ENCODE assay signal across 22 cellular contexts in genomic region chr13:86946734-86947133, GRCh38.
DNase-seq lines count a peak whose midpoint lies in the region; ATAC-seq and TF ChIP-seq lines count a peak whose summit lies in the region.
"Had no signal": no experiment of that assay in that cellular context is flagged by ENCODE, and none has a peak within 500 bp of the region (broad histone marks: within the 10 kb centered on the region; RNA-seq: fewer than 3 reads in every experiment).

No MANE protein-coding gene starts in this region.

- H3K36me3 ChIP-seq in naive thymus-derived CD4-positive, alpha-beta T cell (ENCODE audit: control insufficient read depth in 2 of 3, insufficient read depth in 3 of 3, low read length in 3 of 3): no peaks in the 10 kb centered on the region
- H3K36me3 ChIP-seq: colonic mucosa, ovary had no signal

- H3K4me1 Mint-ChIP-seq in activated CD4-positive, alpha-beta T cell treated with anti-CD3 and anti-CD28 coated beads for 36 hours: no peaks in the 10 kb centered on the region
- no peaks in the 10 kb centered on the region for H3K4me1 Mint-ChIP-seq in naive thymus-derived CD4-positive, alpha-beta T cell
- H3K4me1 Mint-ChIP-seq: activated naive CD8-positive, alpha-beta T cell treated with anti-CD3 and anti-CD28 coated beads, Interleukin-2, amount 10 ng/mL, durations not matched to agents 7 days and 5 days; activated T-helper 17 cell treated with anti-CD3 and anti-CD28 coated beads, Interleukin-2, amount 50 U/mL, for 72 hours; memory B cell; naive thymus-derived CD8-positive, alpha-beta T cell; stimulated activated naive CD8-positive, alpha-beta T cell treated with anti-CD3 and anti-CD28 coated beads, Interleukin-15, amount 100 ng/mL, for 72 hours had no signal

- ATAC-seq in activated CD4-positive, alpha-beta T cell treated with anti-CD3 and anti-CD28 coated beads for 36 hours: peak; percentile 60
- ATAC-seq in foreskin keratinocyte (no peak), sciatic nerve (no peak)
- ATAC-seq in naive thymus-derived CD4-positive, alpha-beta T cell: no peak
- ATAC-seq: A549; activated T-helper 17 cell treated with anti-CD3 and anti-CD28 coated beads, Interleukin-2, amount 50 U/mL, for 72 hours; naive thymus-derived CD8-positive, alpha-beta T cell; stimulated activated naive CD8-positive, alpha-beta T cell treated with anti-CD3 and anti-CD28 coated beads, Interleukin-15, amount 100 ng/mL, for 72 hours had no signal

- intact Hi-C loops in activated CD4-positive, alpha-beta T cell treated with anti-CD3 and anti-CD28 coated beads for 36 hours (cut with DNase I, micrococcal nuclease): no loop called here
- intact Hi-C loops in naive thymus-derived CD4-positive, alpha-beta T cell (cut with micrococcal nuclease): no loop called here
- intact Hi-C loops in sciatic nerve (cut with DNase I): no loop called here

- H3K9me3 ChIP-seq in naive thymus-derived CD4-positive, alpha-beta T cell (ENCODE audit: control insufficient read depth in 2 of 3, low read length in 3 of 3): no peaks in the 10 kb centered on the region
- H3K9me3 ChIP-seq: A549, colonic mucosa, ovary had no signal

- no peaks in the 10 kb centered on the region for H3K27me3 Mint-ChIP-seq in activated CD4-positive, alpha-beta T cell treated with anti-CD3 and anti-CD28 coated beads for 36 hours
- H3K27me3 Mint-ChIP-seq in naive thymus-derived CD4-positive, alpha-beta T cell: no peaks in the 10 kb centered on the region
- H3K27me3 Mint-ChIP-seq: activated naive CD8-positive, alpha-beta T cell treated with anti-CD3 and anti-CD28 coated beads, Interleukin-2, amount 10 ng/mL, durations not matched to agents 7 days and 5 days; activated T-helper 17 cell treated with anti-CD3 and anti-CD28 coated beads, Interleukin-2, amount 50 U/mL, for 72 hours; memory B cell; naive thymus-derived CD8-positive, alpha-beta T cell; stimulated activated naive CD8-positive, alpha-beta T cell treated with anti-CD3 and anti-CD28 coated beads, Interleukin-15, amount 100 ng/mL, for 72 hours had no signal

- CTCF ChIA-PET in activated CD4-positive, alpha-beta T cell treated with anti-CD3 and anti-CD28 coated beads for 36 hours (lab: Charles Lee): no interaction called here
- CTCF ChIA-PET in naive thymus-derived CD4-positive, alpha-beta T cell (lab: Charles Lee): no interaction called here

- no peak overlapping the region for H3K4me3 ChIP-seq in naive thymus-derived CD4-positive, alpha-beta T cell (ENCODE audit: low read length)
- H3K4me3 ChIP-seq: A549, colonic mucosa, ovary, SK-N-MC had no signal

- H3K27ac Mint-ChIP-seq in activated CD4-positive, alpha-beta T cell treated with anti-CD3 and anti-CD28 coated beads for 36 hours: no peak overlapping the region
- no peak overlapping the region for H3K27ac Mint-ChIP-seq in naive thymus-derived CD4-positive, alpha-beta T cell
- H3K27ac Mint-ChIP-seq: activated naive CD8-positive, alpha-beta T cell treated with anti-CD3 and anti-CD28 coated beads, Interleukin-2, amount 10 ng/mL, durations not matched to agents 7 days and 5 days; activated T-helper 17 cell treated with anti-CD3 and anti-CD28 coated beads, Interleukin-2, amount 50 U/mL, for 72 hours; memory B cell; naive thymus-derived CD8-positive, alpha-beta T cell; stimulated activated naive CD8-positive, alpha-beta T cell treated with anti-CD3 and anti-CD28 coated beads, Interleukin-15, amount 100 ng/mL, for 72 hours had no signal

- H3K36me3 Mint-ChIP-seq in activated CD4-positive, alpha-beta T cell treated with anti-CD3 and anti-CD28 coated beads for 36 hours (ENCODE audit: low read depth): no peaks in the 10 kb centered on the region
- H3K36me3 Mint-ChIP-seq in naive thymus-derived CD4-positive, alpha-beta T cell: no peaks in the 10 kb centered on the region
- H3K36me3 Mint-ChIP-seq: activated naive CD8-positive, alpha-beta T cell treated with anti-CD3 and anti-CD28 coated beads, Interleukin-2, amount 10 ng/mL, durations not matched to agents 7 days and 5 days; memory B cell; naive thymus-derived CD8-positive, alpha-beta T cell had no signal

- H3K4me3 Mint-ChIP-seq in activated CD4-positive, alpha-beta T cell treated with anti-CD3 and anti-CD28 coated beads for 36 hours: no peak overlapping the region
- no peak overlapping the region for H3K4me3 Mint-ChIP-seq in naive thymus-derived CD4-positive, alpha-beta T cell
- H3K4me3 Mint-ChIP-seq: activated naive CD8-positive, alpha-beta T cell treated with anti-CD3 and anti-CD28 coated beads, Interleukin-2, amount 10 ng/mL, durations not matched to agents 7 days and 5 days; activated T-helper 17 cell treated with anti-CD3 and anti-CD28 coated beads, Interleukin-2, amount 50 U/mL, for 72 hours; memory B cell; naive thymus-derived CD8-positive, alpha-beta T cell; stimulated activated naive CD8-positive, alpha-beta T cell treated with anti-CD3 and anti-CD28 coated beads, Interleukin-15, amount 100 ng/mL, for 72 hours had no signal

- H3K27me3 ChIP-seq in foreskin keratinocyte: no peaks in the 10 kb centered on the region
- no peaks in the 10 kb centered on the region for H3K27me3 ChIP-seq in naive thymus-derived CD4-positive, alpha-beta T cell (ENCODE audit: control insufficient read depth in 2 of 2, insufficient read depth in 2 of 2, low read length in 2 of 2)
- H3K27me3 ChIP-seq: colonic mucosa, ovary had no signal

- TF ChIP-seq CTCF in foreskin keratinocyte (conservative IDR thresholded peaks at IDR 0.05): no peak

- POLR2A ChIA-PET in activated CD4-positive, alpha-beta T cell treated with anti-CD3 and anti-CD28 coated beads for 36 hours (lab: Charles Lee): no interaction called here
- POLR2A ChIA-PET in naive thymus-derived CD4-positive, alpha-beta T cell (lab: Charles Lee): no interaction called here

- H3K9me3 Mint-ChIP-seq in activated CD4-positive, alpha-beta T cell treated with anti-CD3 and anti-CD28 coated beads for 36 hours (ENCODE audit: low read depth): no peaks in the 10 kb centered on the region
- H3K9me3 Mint-ChIP-seq in naive thymus-derived CD4-positive, alpha-beta T cell: peaks cover 0 to 9% (median 2%) of the 10 kb centered on the region in 11 donors
- H3K9me3 Mint-ChIP-seq: activated naive CD8-positive, alpha-beta T cell treated with anti-CD3 and anti-CD28 coated beads, Interleukin-2, amount 10 ng/mL, durations not matched to agents 7 days and 5 days had no signal

- DNase-seq in activated CD4-positive, alpha-beta T cell treated with anti-CD3 and anti-CD28 coated beads for 36 hours: no peak
- DNase-seq in activated CD4-positive, alpha-beta T cell treated with anti-CD3 and anti-CD28 coated beads, Interleukin-2, amount 50 U/mL, for 4 hours: no peak
- DNase-seq in RPMI7951 (ENCODE audit: low read depth) (peak; percentile 3), foreskin keratinocyte (peak; percentile 7 to 12), NCI-H226 (no peak), sciatic nerve (ENCODE audit: low spot score) (no peak), SW 1271 (lab: John Stamatoyannopoulos, UW) (no peak)
- no peak for DNase-seq in naive thymus-derived CD4-positive, alpha-beta T cell
- DNase-seq: activated CD4-positive, alpha-beta T cell treated with anti-CD3 and anti-CD28 coated beads for 1 hour; activated naive CD8-positive, alpha-beta T cell treated with anti-CD3 and anti-CD28 coated beads, Interleukin-2, amount 10 ng/mL, durations not matched to agents 7 days and 5 days; colonic mucosa; KBM-7; naive thymus-derived CD8-positive, alpha-beta T cell; NCI-H1092 treated with DMSO at 0.1 percent for 48 hours; NCI-H526 treated with DMSO at 0.1 percent for 48 hours; ovary; stimulated activated CD4-positive, alpha-beta T cell treated with anti-CD3 and anti-CD28 coated beads, Interleukin-2, amount 100 ng/mL, for 24 hours; stimulated activated naive CD8-positive, alpha-beta T cell treated with anti-CD3 and anti-CD28 coated beads, Interleukin-15, amount 100 ng/mL, for 72 hours had no signal

- H3K4me1 ChIP-seq in foreskin keratinocyte: no peaks in the 10 kb centered on the region
- no peaks in the 10 kb centered on the region for H3K4me1 ChIP-seq in naive thymus-derived CD4-positive, alpha-beta T cell (ENCODE audit: control insufficient read depth in 2 of 2, insufficient read depth in 2 of 2, low read length in 2 of 2)
- H3K4me1 ChIP-seq: A549, colonic mucosa had no signal

- H3K27ac ChIP-seq in foreskin keratinocyte: no peak overlapping the region
- no peak overlapping the region for H3K27ac ChIP-seq in naive thymus-derived CD4-positive, alpha-beta T cell (ENCODE audit: low read depth, low read length)
- H3K27ac ChIP-seq: A549, colonic mucosa, ovary, SK-N-MC had no signal

Comparison
In these comparisons a context has a peak if more than half of its experiments do, and no peak if none do; other contexts are left out.
1. DNase-seq: peak in RPMI7951 (single experiment) and foreskin keratinocyte (2 of 2); none in activated CD4-positive, alpha-beta T cell treated with anti-CD3 and anti-CD28 coated beads for 36 hours (single experiment), activated CD4-positive, alpha-beta T cell treated with anti-CD3 and anti-CD28 coated beads, Interleukin-2, amount 50 U/mL, for 4 hours (0 of 2), naive thymus-derived CD4-positive, alpha-beta T cell (0 of 9), NCI-H226 (single experiment), sciatic nerve (single experiment) and SW 1271 (0 of 2).